Comparison of ENCODE assay signal across 1 cellular context in the genomic region with DNA sequence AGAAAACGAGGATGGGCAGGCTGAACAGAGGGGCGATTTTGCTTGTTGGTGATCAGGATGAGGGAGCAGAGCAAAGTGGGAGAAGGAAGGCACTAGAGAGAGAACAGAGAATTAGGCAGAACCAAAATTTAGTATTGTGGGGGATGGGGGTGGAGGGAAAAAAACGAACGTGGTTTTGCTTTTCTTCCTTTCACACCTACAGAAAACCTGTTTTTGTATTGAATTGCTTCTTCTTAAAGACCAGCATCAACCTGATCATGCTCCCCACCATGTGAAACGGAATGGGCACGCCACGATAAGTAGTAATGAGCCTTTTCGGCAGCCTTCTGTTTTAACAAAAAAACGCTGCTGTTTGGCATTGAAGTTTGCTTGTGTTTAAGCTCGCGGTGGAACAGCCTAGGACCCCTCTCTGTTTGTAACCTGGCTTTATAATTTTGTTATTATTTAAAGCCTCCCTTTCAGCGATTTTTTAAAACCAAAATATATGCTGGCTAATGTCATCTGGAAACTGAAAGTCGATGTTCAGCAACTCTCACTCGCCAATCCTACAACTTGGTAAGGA.
TF ChIP-seq lines count a peak whose summit lies in the region.

No MANE protein-coding gene starts in this region.

TF ChIP-seq in GM12878, 131 proteins besides CTCF, POLR2A, EP300 and RAD21 (continued from another document):
- TF ChIP-seq RELB (IDR thresholded peaks at IDR 0.05; ENCODE audit: low read depth): no peak
- no peak for TF ChIP-seq NRF1 (conservative IDR thresholded peaks at IDR 0.05; ENCODE audit: low read depth, low read length)
- TF ChIP-seq SRF (IDR thresholded peaks at IDR 0.05; ENCODE audit: low read depth in 2 of 2, low read length in 2 of 2): no peak
- no peak for TF ChIP-seq JUND (IDR thresholded peaks at IDR 0.05; ENCODE audit: low read depth, low read length)
- no peak for TF ChIP-seq NFXL1 (IDR thresholded peaks at IDR 0.05; ENCODE audit: borderline replicate concordance)
- 0 out of 2 replicates have a peak, but pooled peaks have one; percentile 7 for TF ChIP-seq ATF2 (IDR thresholded peaks at IDR 0.05; ENCODE audit: low read length)
- TF ChIP-seq, protein P1, sequence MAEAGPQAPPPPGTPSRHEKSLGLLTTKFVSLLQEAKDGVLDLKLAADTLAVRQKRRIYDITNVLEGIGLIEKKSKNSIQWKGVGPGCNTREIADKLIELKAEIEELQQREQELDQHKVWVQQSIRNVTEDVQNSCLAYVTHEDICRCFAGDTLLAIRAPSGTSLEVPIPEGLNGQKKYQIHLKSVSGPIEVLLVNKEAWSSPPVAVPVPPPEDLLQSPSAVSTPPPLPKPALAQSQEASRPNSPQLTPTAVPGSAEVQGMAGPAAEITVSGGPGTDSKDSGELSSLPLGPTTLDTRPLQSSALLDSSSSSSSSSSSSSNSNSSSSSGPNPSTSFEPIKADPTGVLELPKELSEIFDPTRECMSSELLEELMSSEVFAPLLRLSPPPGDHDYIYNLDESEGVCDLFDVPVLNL (IDR thresholded peaks at IDR 0.05; ENCODE audit: low read depth, low read length): no peak
- TF ChIP-seq ATF3 (IDR thresholded peaks at IDR 0.05; ENCODE audit: borderline replicate concordance, extremely low read depth, low read depth, low read length): no peak
- no peak for TF ChIP-seq ZNF207 (IDR thresholded peaks at IDR 0.05; ENCODE audit: borderline replicate concordance)
- no peak for TF ChIP-seq CREM (IDR thresholded peaks at IDR 0.05; ENCODE audit: low read depth)
- TF ChIP-seq CBX3 (IDR thresholded peaks at IDR 0.05; ENCODE audit: borderline replicate concordance, low read depth): no peak
- TF ChIP-seq CEBPB (IDR thresholded peaks at IDR 0.05; ENCODE audit: borderline replicate concordance in 1 of 2, low read depth in 2 of 2, low read length in 2 of 2): no peak
- TF ChIP-seq CHD2 (IDR thresholded peaks at IDR 0.05; ENCODE audit: borderline replicate concordance, low read depth, low read length): no peak
- 0 out of 2 replicates have a peak, but pooled peaks have one; percentile 6 for TF ChIP-seq BCL11A (IDR thresholded peaks at IDR 0.05; ENCODE audit: low read depth, low read length)
- no peak for TF ChIP-seq EED (IDR thresholded peaks at IDR 0.05; ENCODE audit: low read depth)
- no peak for TF ChIP-seq SREBF2 (IDR thresholded peaks at IDR 0.05; ENCODE audit: low read length)
- no peak for TF ChIP-seq ZNF274 (IDR thresholded peaks at IDR 0.05; ENCODE audit: insufficient read depth, insufficient read length)
- no peak for TF ChIP-seq POLR2AphosphoS5 (IDR thresholded peaks at IDR 0.05; ENCODE audit: low read length)
- no peak for TF ChIP-seq NKRF (conservative IDR thresholded peaks at IDR 0.05)
- 0 out of 2 replicates have a peak, but pooled peaks have one; percentile 8 for TF ChIP-seq ATF7 (IDR thresholded peaks at IDR 0.05; ENCODE audit: low read depth)
- TF ChIP-seq RB1 (IDR thresholded peaks at IDR 0.05; ENCODE audit: borderline replicate concordance): no peak
- TF ChIP-seq ZNF24 (IDR thresholded peaks at IDR 0.05): no peak
- TF ChIP-seq WRNIP1 (IDR thresholded peaks at IDR 0.05; ENCODE audit: borderline replicate concordance, low read depth, low read length): no peak
- TF ChIP-seq MYB (IDR thresholded peaks at IDR 0.05; ENCODE audit: borderline replicate concordance, low read depth, low read length): no peak
- TF ChIP-seq BHLHE40 (IDR thresholded peaks at IDR 0.05; ENCODE audit: borderline replicate concordance in 1 of 2, low read depth in 2 of 2, low read length in 1 of 2): peak in 1 of 2 experiments; percentile 30; a peak in 1 of 4 replicates
- TF ChIP-seq, protein P2, sequence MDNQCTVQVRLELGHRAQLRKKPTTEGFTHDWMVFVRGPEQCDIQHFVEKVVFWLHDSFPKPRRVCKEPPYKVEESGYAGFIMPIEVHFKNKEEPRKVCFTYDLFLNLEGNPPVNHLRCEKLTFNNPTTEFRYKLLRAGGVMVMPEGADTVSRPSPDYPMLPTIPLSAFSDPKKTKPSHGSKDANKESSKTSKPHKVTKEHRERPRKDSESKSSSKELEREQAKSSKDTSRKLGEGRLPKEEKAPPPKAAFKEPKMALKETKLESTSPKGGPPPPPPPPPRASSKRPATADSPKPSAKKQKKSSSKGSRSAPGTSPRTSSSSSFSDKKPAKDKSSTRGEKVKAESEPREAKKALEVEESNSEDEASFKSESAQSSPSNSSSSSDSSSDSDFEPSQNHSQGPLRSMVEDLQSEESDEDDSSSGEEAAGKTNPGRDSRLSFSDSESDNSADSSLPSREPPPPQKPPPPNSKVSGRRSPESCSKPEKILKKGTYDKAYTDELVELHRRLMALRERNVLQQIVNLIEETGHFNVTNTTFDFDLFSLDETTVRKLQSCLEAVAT (IDR thresholded peaks at IDR 0.05): no peak
- 0 out of 2 replicates have a peak, but pooled peaks have one; percentile 6 for TF ChIP-seq ZBED1 (IDR thresholded peaks at IDR 0.05; ENCODE audit: borderline replicate concordance)
- no peak for TF ChIP-seq CBFB (IDR thresholded peaks at IDR 0.05; ENCODE audit: low read depth)
- no peak for TF ChIP-seq CBX5 (IDR thresholded peaks at IDR 0.05; ENCODE audit: low read depth)
- peak; percentile 31; the same call in 1 of the 2 replicates for TF ChIP-seq RUNX3 (IDR thresholded peaks at IDR 0.05; ENCODE audit: low read length)
- no peak for TF ChIP-seq MEF2B (IDR thresholded peaks at IDR 0.05; ENCODE audit: partially characterized antibody, poor library complexity, severe bottlenecking)
- TF ChIP-seq SIN3A (IDR thresholded peaks at IDR 0.05; ENCODE audit: low read depth, low read length): no peak
- TF ChIP-seq NFIC (IDR thresholded peaks at IDR 0.05; ENCODE audit: low read depth, low read length): peak; percentile 20; the same call in 1 of the 2 replicates
- TF ChIP-seq NR2C2 (IDR thresholded peaks at IDR 0.05; ENCODE audit: borderline replicate concordance, control insufficient read depth, insufficient read length, low read depth): no peak
- TF ChIP-seq SMAD1 (IDR thresholded peaks at IDR 0.05; ENCODE audit: low read depth, partially characterized antibody): no peak
- TF ChIP-seq RBBP5 (conservative IDR thresholded peaks at IDR 0.05): no peak
- no peak for TF ChIP-seq ZNF217 (IDR thresholded peaks at IDR 0.05)
- TF ChIP-seq IKZF2 (IDR thresholded peaks at IDR 0.05): peak in 1 of 2 experiments; percentile 22; a peak in 1 of 4 replicates
- TF ChIP-seq MYC (IDR thresholded peaks at IDR 0.05; ENCODE audit: insufficient read depth, insufficient read length, insufficient replicate concordance, low read length, severe bottlenecking): no peak
- TF ChIP-seq JUNB (IDR thresholded peaks at IDR 0.05): no peak; the same call in 1 of the 2 replicates
- no peak for TF ChIP-seq TCF7 (IDR thresholded peaks at IDR 0.05; ENCODE audit: borderline replicate concordance)
- no peak for TF ChIP-seq E4F1 (IDR thresholded peaks at IDR 0.05; ENCODE audit: borderline replicate concordance, partially characterized antibody)
- no peak for TF ChIP-seq FOS (IDR thresholded peaks at IDR 0.05; ENCODE audit: borderline replicate concordance, extremely low read depth, insufficient read length)
- TF ChIP-seq FOXK2 (IDR thresholded peaks at IDR 0.05): no peak
- TF ChIP-seq ZBTB40 (IDR thresholded peaks at IDR 0.05; ENCODE audit: borderline replicate concordance): 0 out of 2 replicates have a peak, but pooled peaks have one; percentile 39
- no peak for TF ChIP-seq SMAD5 (IDR thresholded peaks at IDR 0.05; ENCODE audit: low read depth)
TF ChIP-seq in GM12878: peak in this region for 11.
